ENCODE assay signal across 9 cellular contexts in the genomic region with DNA sequence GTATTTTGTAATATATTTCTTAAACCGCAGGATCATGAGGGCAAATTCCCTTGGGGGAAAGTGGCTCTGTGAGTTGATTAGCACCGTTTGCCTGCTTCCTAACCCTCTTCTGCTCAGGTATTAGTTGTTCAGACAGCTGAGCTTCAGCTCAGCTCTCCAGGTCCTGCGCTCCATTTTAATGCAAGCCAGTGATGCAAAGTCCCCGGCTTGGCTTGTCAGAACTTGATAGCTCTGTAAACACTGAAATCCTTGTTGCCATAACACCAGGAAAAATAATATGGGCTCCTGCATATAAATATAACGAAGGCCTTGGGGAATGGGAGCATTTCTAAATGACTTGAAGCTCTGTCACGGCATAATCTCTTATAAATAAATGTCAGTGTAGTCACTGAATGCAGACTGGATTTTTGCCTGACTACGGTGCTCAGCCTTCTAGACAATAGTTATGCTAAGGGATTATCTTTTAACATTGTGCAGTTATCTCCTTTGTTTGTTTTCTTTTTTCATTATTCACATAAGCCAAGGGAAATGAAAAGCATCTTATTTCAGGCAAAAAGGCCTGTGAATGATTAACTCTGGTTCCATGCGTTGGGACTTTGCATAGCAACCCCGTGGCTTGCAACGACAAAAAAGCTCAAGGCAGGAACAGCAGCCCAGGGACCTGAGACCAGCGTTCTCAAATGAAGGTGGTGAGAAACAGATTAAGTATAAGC.
A peak's percentile ranks its signal among the peaks of the same experiment; 100 is the strongest.
DNase-seq lines count a peak whose midpoint lies in the region; ATAC-seq and TF ChIP-seq lines count a peak whose summit lies in the region.
"Had no signal": no experiment of that assay in that cellular context is flagged by ENCODE, and none has a peak within 500 bp of the region (broad histone marks: within the 10 kb centered on the region; RNA-seq: fewer than 3 reads in every experiment).

No MANE protein-coding gene starts in this region.

- no peak for ATAC-seq in HG02884 (IDR thresholded peaks at IDR 0.05; ENCODE audit: unreplicated experiment)
- ATAC-seq: HCT116 had no signal

- no peak overlapping the region for H3K4me3 Mint-ChIP-seq in mesothelial cell of epicardium

- no peaks in the 10 kb centered on the region for H3K27me3 Mint-ChIP-seq in mesothelial cell of epicardium (ENCODE audit: low read depth)

- peak overlapping the region; percentile 89 for H3K27ac Mint-ChIP-seq in mesothelial cell of epicardium

- peaks cover 5% of the 10 kb centered on the region for H3K9me3 Mint-ChIP-seq in mesothelial cell of epicardium

- H3K36me3 Mint-ChIP-seq in mesothelial cell of epicardium, result no peaks in the 10 kb centered on the region

- DNase-seq in DMS153 treated with DMSO at 0.1 percent for 48 hours (lab: John Stamatoyannopoulos, UW; ENCODE audit: unreplicated experiment) (peak; percentile 87), HFF-Myc (ENCODE audit: extremely low read depth, low read depth) (peak; percentile 64), NCI-H187 treated with DMSO at 0.1 percent for 48 hours (lab: John Stamatoyannopoulos, UW) (peak; percentile 72), cardiac fibroblast (ENCODE audit: low read depth in 2 of 2) (peak; percentile 91), mesothelial cell of epicardium (ENCODE audit: low spot score in 2 of 2, unreplicated experiment in 2 of 2) (no peak), T1000 (lab: John Stamatoyannopoulos, UW) (no peak), mesenteric fat pad (ENCODE audit: low spot score) (no peak)

- H3K4me3 ChIP-seq in HFF-Myc (replicated peaks; ENCODE audit: low read depth, low read length) (no peak overlapping the region), cardiac fibroblast (replicated peaks in 1 of 2; ENCODE audit: low read depth in 2 of 2, low read length in 2 of 2) (peak overlapping the region in 1 of 2 donors; percentile 3)

- peaks cover 26% of the 10 kb centered on the region for H3K4me1 Mint-ChIP-seq in mesothelial cell of epicardium

- TF ChIP-seq CTCF in HFF-Myc (IDR thresholded peaks at IDR 0.05; ENCODE audit: low read depth, low read length, missing control alignments), result no peak
- no peak for TF ChIP-seq CTCF in cardiac fibroblast (IDR thresholded peaks at IDR 0.05; ENCODE audit: low read depth, low read length)
- TF ChIP-seq CTCF in mesothelial cell of epicardium (IDR thresholded peaks at IDR 0.05; ENCODE audit: unreplicated experiment), result no peak

Comparison
In these comparisons a context has a peak if more than half of its experiments do, and no peak if none do; other contexts are left out.
1. DNase-seq: peak in DMS153 treated with DMSO at 0.1 percent for 48 hours (single experiment), HFF-Myc (single experiment), NCI-H187 treated with DMSO at 0.1 percent for 48 hours (single experiment) and cardiac fibroblast (2 of 2); none in mesothelial cell of epicardium (0 of 2), T1000 (single experiment) and mesenteric fat pad (single experiment).